ENCODE assay signal across 22 cellular contexts in the genomic region with DNA sequence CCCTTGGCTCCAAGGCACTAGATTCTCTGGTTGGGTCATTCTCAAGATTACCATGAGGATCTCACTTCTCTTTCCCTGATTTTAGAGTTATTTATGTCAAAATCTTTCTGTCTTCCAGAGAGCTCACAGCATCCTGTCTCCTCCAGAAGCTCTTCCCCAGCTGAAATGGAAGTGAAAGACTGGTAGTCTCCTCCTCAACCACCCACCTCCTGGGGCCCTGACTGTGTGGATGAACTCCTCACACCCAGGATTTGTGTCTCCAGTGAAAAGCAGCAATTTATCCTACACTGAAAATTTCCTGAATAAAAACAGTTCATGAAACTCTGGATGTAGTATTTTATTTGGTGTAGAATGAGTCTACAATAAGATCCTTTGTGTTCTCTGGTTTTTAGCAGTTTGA. TPM values are rescaled to one million over a fixed set of nuclear protein-coding genes. Genes with fewer than 3 reads are reported as not detected.
DNase-seq lines count a peak whose midpoint lies in the region; ATAC-seq, FAIRE-seq and TF ChIP-seq lines count a peak whose summit lies in the region.
"Had no signal": no experiment of that assay in that cellular context is flagged by ENCODE, and none has a peak within 500 bp of the region (broad histone marks: within the 10 kb centered on the region; RNA-seq: fewer than 3 reads in every experiment).

No MANE protein-coding gene starts in this region.

- no peak for DNase-seq in right atrium auricular region (ENCODE audit: low spot score)
- DNase-seq in cardiac septum (ENCODE audit: low spot score) = no peak
- no peak for DNase-seq in H1 (ENCODE audit: low read depth in 1 of 2, low spot score in 2 of 2)
- DNase-seq in psoas muscle = no peak
- no peak for DNase-seq in retina
- no peak for DNase-seq in erythroblast (lab: John Stamatoyannopoulos, UW)
- no peak for DNase-seq in globus pallidus (ENCODE audit: low spot score)
- DNase-seq: AML-193; Calu3; CD4-positive, alpha-beta T cell; DMS79 treated with DMSO at 0.1 percent for 48 hours; NCI-H1436; NCI-H2081; NCI-H510A treated with DMSO at 0.1 percent for 48 hours; SHP77 treated with DMSO at 0.1 percent for 48 hours had no signal

- ATAC-seq in psoas muscle (no peak), HG03432 (IDR thresholded peaks at IDR 0.05; ENCODE audit: unreplicated experiment) (no peak)
- ATAC-seq: A549 had no signal

- H3K18ac ChIP-seq in H1 (ENCODE audit: extremely low read depth, low read length) = no peak overlapping the region

- POLR2A ChIA-PET in H1 (lab: Charles Lee; ENCODE audit: partially characterized antibody) = no interaction called here

- H3K23me2 ChIP-seq in H1 (ENCODE audit: low read depth, low read length) = no peaks in the 10 kb centered on the region

- H3K14ac ChIP-seq in H1 (ENCODE audit: insufficient read length) = no peak overlapping the region

- H2BK12ac ChIP-seq in H1 (ENCODE audit: low read depth, low read length) = no peak overlapping the region

- H3K27me3 ChIP-seq in right atrium auricular region = no peaks in the 10 kb centered on the region
- H3K27me3 ChIP-seq in H1 (replicated peaks in 1 of 4; ENCODE audit: control insufficient read depth in 3 of 4, extremely low read depth in 1 of 4, insufficient read depth in 3 of 4, low read length in 3 of 4) = no peaks in the 10 kb centered on the region
- H3K27me3 ChIP-seq in psoas muscle (ENCODE audit: insufficient read depth in 3 of 3, low read length in 2 of 3) = no peaks in the 10 kb centered on the region

- TF ChIP-seq EP300 in H1 (IDR thresholded peaks at IDR 0.05; ENCODE audit: borderline replicate concordance in 1 of 2, low read depth in 2 of 2, low read length in 2 of 2) = no peak

- H3K9me3 ChIP-seq in right atrium auricular region (peaks cover 0 to 21% of the 10 kb centered on the region in 2 donors), H1 (ENCODE audit: insufficient read depth in 2 of 2, low read depth in 1 of 2, low read length in 1 of 2) (no peaks in the 10 kb centered on the region; a peak in 1 of 4 replicates), psoas muscle (no peaks in the 10 kb centered on the region)

- FAIRE-seq in H1 (lab: Jason Lieb, UNC) = no peak
- FAIRE-seq: A549, G401.6, RCC 7860 had no signal

- CTCF ChIA-PET in H1 (lab: Charles Lee; ENCODE audit: partially characterized antibody) = interaction anchor here (1.0 to 1.5 kb wide), 4 partner anchors 115 to 298 kb away, joined by 3 to 7 read pairs (median 3); no protein-coding TSS in a partner anchor

- H3K4me2 ChIP-seq in H1 (ENCODE audit: insufficient read depth in 1 of 2, low read depth in 2 of 2, low read length in 2 of 2) = no peak overlapping the region
- H3K4me2 ChIP-seq: A549 had no signal

- H3K56ac ChIP-seq in H1 (replicated peaks; ENCODE audit: insufficient read length, low read depth, low read length) = no peak overlapping the region

- no peak overlapping the region for H4K5ac ChIP-seq in H1 (ENCODE audit: insufficient read length, low read depth, low read length)

- no peak overlapping the region for H2BK15ac ChIP-seq in H1 (ENCODE audit: low read length)

- H3K79me1 ChIP-seq in H1 (ENCODE audit: low read depth, low read length) = no peaks in the 10 kb centered on the region

- H3K4me1 ChIP-seq in right atrium auricular region (peaks cover 0 to 8% of the 10 kb centered on the region in 2 donors), H1 (replicated peaks in 1 of 4; ENCODE audit: control insufficient read depth in 3 of 4, insufficient read depth in 4 of 4, low read length in 3 of 4) (peaks cover 0 to 2% (median under 1%) of the 10 kb centered on the region in 4 experiments; a peak in 1 of 7 replicates), psoas muscle (peaks cover 22% of the 10 kb centered on the region)
- H3K4me1 ChIP-seq: A549 had no signal

- intact Hi-C loops in cardiac septum (cut with DNase I) = no loop called here
- intact Hi-C loops in psoas muscle (cut with DNase I) = no loop called here

- 0 out of 2 replicates have a peak overlapping the region, but pooled peaks have one; percentile 37 for H2AFZ ChIP-seq in H1 (ENCODE audit: low read length)

- TF ChIP-seq RAD21 in H1 (IDR thresholded peaks at IDR 0.05 in 1 of 2, conservative IDR thresholded peaks at IDR 0.05 in 1 of 2; ENCODE audit: low read depth in 2 of 2, low read length in 2 of 2) = no peak

- no peaks in the 10 kb centered on the region for H4K20me1 ChIP-seq in H1 (replicated peaks in 1 of 2; ENCODE audit: control insufficient read depth in 1 of 2, insufficient read depth in 2 of 2, low read length in 2 of 2)

- no peak overlapping the region for H4K91ac ChIP-seq in H1 (replicated peaks; ENCODE audit: insufficient read length, low read length)

- no peak overlapping the region for H2BK120ac ChIP-seq in H1 (replicated peaks; ENCODE audit: low read depth, low read length)

- no peak overlapping the region for H2BK5ac ChIP-seq in H1 (ENCODE audit: low read depth, low read length)

- no peak for TF ChIP-seq CTCF in right atrium auricular region (IDR thresholded peaks at IDR 0.05)
- TF ChIP-seq CTCF in H1 (IDR thresholded peaks at IDR 0.05; ENCODE audit: control extremely low read depth in 1 of 3, insufficient read depth in 1 of 3, low read depth in 1 of 3, low read length in 3 of 3) = no peak
- no peak for TF ChIP-seq CTCF in psoas muscle (IDR thresholded peaks at IDR 0.05)

- no peaks in the 10 kb centered on the region for H3K79me2 ChIP-seq in H1 (ENCODE audit: control insufficient read depth in 1 of 2, insufficient read depth in 2 of 2, low read length in 2 of 2)

- H3K4me3 ChIP-seq in right atrium auricular region (no peak overlapping the region), H1 (ENCODE audit: extremely low read depth in 1 of 4, insufficient read depth in 2 of 4, low read depth in 3 of 4, low read length in 4 of 4) (no peak overlapping the region), psoas muscle (no peak overlapping the region)
- H3K4me3 ChIP-seq: A549 had no signal

- H3K36me3 ChIP-seq in right atrium auricular region = no peaks in the 10 kb centered on the region
- no peaks in the 10 kb centered on the region for H3K36me3 ChIP-seq in H1 (ENCODE audit: control insufficient read depth in 2 of 4, insufficient read depth in 4 of 4, low read length in 3 of 4)
- H3K36me3 ChIP-seq in psoas muscle (ENCODE audit: insufficient read depth in 1 of 2, low read depth in 1 of 2) = no peaks in the 10 kb centered on the region

- TF ChIP-seq POLR2A in H1 (IDR thresholded peaks at IDR 0.05; ENCODE audit: control extremely low read depth in 1 of 2, low read depth in 2 of 2, low read length in 2 of 2) = no peak
- no peak for TF ChIP-seq POLR2A in erythroblast (IDR thresholded peaks at IDR 0.05; ENCODE audit: low read length)

- H4K8ac ChIP-seq in H1 (ENCODE audit: extremely low read depth, insufficient read depth, low read length) = no peak overlapping the region

- no peak overlapping the region for H3K4ac ChIP-seq in H1 (replicated peaks; ENCODE audit: insufficient read length, low read depth, low read length)

- H3K27ac ChIP-seq in right atrium auricular region (peak overlapping the region; percentile 26 to 75), H1 (ENCODE audit: low read depth, low read length) (no peak overlapping the region), psoas muscle (peak overlapping the region; percentile 71)
- H3K27ac ChIP-seq: A549 had no signal

- H2AK5ac ChIP-seq in H1 (ENCODE audit: low read depth, low read length) = no peak overlapping the region

- no peak overlapping the region for H3K23ac ChIP-seq in H1 (ENCODE audit: insufficient read length)

- no peak overlapping the region for H3K9ac ChIP-seq in H1 (replicated peaks in 1 of 4; ENCODE audit: extremely low read depth in 1 of 4, low read depth in 3 of 4, low read length in 3 of 4)

- no peak overlapping the region for H2BK20ac ChIP-seq in H1 (ENCODE audit: low read length)

TF ChIP-seq in H1, 55 proteins besides CTCF, POLR2A, EP300 and RAD21:
- TF ChIP-seq CHD2 (IDR thresholded peaks at IDR 0.05; ENCODE audit: low read length) (no peak), ASH2L (IDR thresholded peaks at IDR 0.05; ENCODE audit: low read length) (no peak)

RNA-seq across cellular contexts. Expression of a gene that starts 12.0 kb away (rescaled TPM):
- total RNA-seq in right atrium auricular region = 1 to 10 TPM; 4.4 to 9.0 TPM
- total RNA-seq in cardiac septum = 3.7 TPM
- not detected in 2 replicates for total RNA-seq in H1 (2021; fragmentation: NEBNext Ultra II Directional; extraction: Animal tissue kit (Norgen Biotek cat#: 25700))
- polyA plus RNA-seq in H1 (2011; rRNA removed) = not detected in 2 replicates
- polyA plus RNA-seq in H1 (2011; cell fraction: cytosol; rRNA removed) = not detected
- polyA plus RNA-seq in H1 (2011; cell fraction: nucleus; rRNA removed) = not detected
- not detected in 4 replicates for polyA plus RNA-seq in H1 (2012, experiment 1 of 2)
- polyA plus RNA-seq in H1 (2012, experiment 2 of 2) = not detected
- not detected for polyA plus RNA-seq in H1 (2013, experiment 1 of 2)
- polyA plus RNA-seq in H1 (2013, experiment 2 of 2) = not detected
- not detected in 2 replicates for polyA minus RNA-seq in H1 (2011; rRNA and poly(A)+ RNA removed)
- polyA minus RNA-seq in H1 (2011; cell fraction: cytosol; rRNA and poly(A)+ RNA removed) = not detected
- not detected for polyA minus RNA-seq in H1 (2011; cell fraction: nucleus; rRNA and poly(A)+ RNA removed)
- total RNA-seq in psoas muscle = 1 to 10 TPM; 3.4 to 6.6 (median 3.9) TPM
- 1 to 10 TPM; 1.2 to 1.4 (median 1.3) TPM for polyA plus RNA-seq in psoas muscle
- total RNA-seq: Calu3, H4, HT1080 had no signal
- polyA plus RNA-seq: A549, IgD-negative memory B cell had no signal
